ENCODE assay signal across 10 cellular contexts in the genomic region with DNA sequence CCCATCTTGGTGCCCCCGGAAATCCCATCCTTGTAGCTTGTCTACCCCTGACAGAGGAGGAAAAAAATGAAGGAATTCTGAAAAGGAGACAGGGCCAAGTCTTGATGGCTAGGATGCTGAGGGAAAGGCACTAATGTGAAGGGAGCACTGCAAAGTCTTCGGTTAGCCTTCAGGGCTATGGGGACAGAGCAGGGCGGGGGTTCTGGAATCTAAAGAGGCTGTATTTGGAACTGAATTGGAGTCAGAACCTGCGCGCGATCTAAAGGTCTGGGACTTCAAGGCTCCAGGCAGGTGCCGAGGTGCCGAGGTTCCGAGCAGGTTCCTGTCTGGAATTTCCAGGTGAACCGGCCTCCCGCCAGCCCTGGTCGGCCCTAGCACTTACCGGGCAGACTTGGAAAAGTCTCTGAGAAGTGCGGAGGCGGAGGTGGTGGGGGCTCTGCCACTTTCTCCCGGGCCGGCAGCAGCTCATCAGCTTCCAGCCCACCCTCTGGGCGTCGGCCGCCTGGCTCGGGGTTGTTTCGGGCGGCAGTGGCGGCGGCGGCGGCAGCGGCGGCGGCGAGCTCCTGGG. TPM values are rescaled to one million over a fixed set of nuclear protein-coding genes. Genes with fewer than 3 reads are reported as not detected.
DNase-seq lines count a peak whose midpoint lies in the region; ATAC-seq, FAIRE-seq and TF ChIP-seq lines count a peak whose summit lies in the region.
"Had no signal": no experiment of that assay in that cellular context is flagged by ENCODE, and none has a peak within 500 bp of the region (broad histone marks: within the 10 kb centered on the region; RNA-seq: fewer than 3 reads in every experiment).

No MANE protein-coding gene starts in this region.

- TF ChIP-seq CTCF in keratinocyte (optimal IDR thresholded peaks at IDR 0.05 in 1 of 3, IDR thresholded peaks at IDR 0.05 in 1 of 3, conservative IDR thresholded peaks at IDR 0.05 in 1 of 3; ENCODE audit: extremely low read depth in 1 of 3, insufficient read depth in 2 of 3, low read length in 3 of 3): no peak
- TF ChIP-seq CTCF in GM13977 (IDR thresholded peaks at IDR 0.05; ENCODE audit: extremely low read depth, insufficient read depth, missing control alignments): no peak

- peaks cover 5% of the 10 kb centered on the region for H4K20me1 ChIP-seq in keratinocyte (ENCODE audit: control insufficient read depth, extremely low read depth, insufficient read depth, low read length)

- H3K4me2 ChIP-seq in keratinocyte (ENCODE audit: control insufficient read depth, extremely low read depth, insufficient read depth, low read depth, low read length): peak overlapping the region; percentile 16

- in situ Hi-C loops in GM13977 (cut with MboI; ENCODE audit: low pct_unique_long_range_greater_than_20kb, low sequenced_read_pairs, unreplicated experiment): no loop called here

- no peak overlapping the region for H3K4me3 ChIP-seq in keratinocyte (ENCODE audit: control insufficient read depth in 2 of 3, extremely low read depth in 1 of 3, insufficient read depth in 2 of 3, low read depth in 1 of 3, low read length in 3 of 3)

- H3K9me3 ChIP-seq in keratinocyte (ENCODE audit: control insufficient read depth, low read depth, low read length): no peaks in the 10 kb centered on the region

- peaks cover 64% of the 10 kb centered on the region for H3K27me3 ChIP-seq in keratinocyte (ENCODE audit: control insufficient read depth, extremely low read depth, insufficient read depth, low read length)

- H3K79me2 ChIP-seq in keratinocyte (ENCODE audit: control insufficient read depth, insufficient read depth, low read length): no peaks in the 10 kb centered on the region

- no peak overlapping the region for H3K9ac ChIP-seq in keratinocyte (ENCODE audit: control insufficient read depth, extremely low read depth, insufficient read depth, low read length)

- H3K36me3 Mint-ChIP-seq in T-helper 1 cell treated with Interleukin-12 subunit alpha and Interleukin-12 subunit beta and Interleukin-4 antibody, amounts not matched to agents 30 μg/mL and 1 μg/mL, for 36 hours (ENCODE audit: low read depth): no peaks in the 10 kb centered on the region
- no peaks in the 10 kb centered on the region for H3K36me3 Mint-ChIP-seq in activated T-cell treated with anti-CD3 and anti-CD28 coated beads, Interleukin-2, amount 50 U/mL, for 72 hours (ENCODE audit: insufficient read depth in 2 of 2)
- no peaks in the 10 kb centered on the region for H3K36me3 Mint-ChIP-seq in stimulated activated naive B cell treated with anti-CD40 and anti-IgM and Interleukin-4, amounts not matched to agents 10 μg/mL and 1 μg/mL and 100 μg/mL, for 72 hours

- DNase-seq in T-helper 1 cell: no peak
- no peak for DNase-seq in activated T-cell treated with anti-CD3 and anti-CD28 coated beads, Interleukin-2, amount 50 U/mL, for 72 hours
- no peak for DNase-seq in keratinocyte (ENCODE audit: low read depth, low spot score)
- DNase-seq in stimulated activated naive B cell treated with anti-CD40 and anti-IgM and Interleukin-4, amounts not matched to agents 10 μg/mL and 1 μg/mL and 100 μg/mL, for 72 hours: no peak
- no peak for DNase-seq in amniotic stem cell (lab: John Stamatoyannopoulos, UW)
- DNase-seq in GM13977 (ENCODE audit: low spot score): no peak
- DNase-seq: NCI-H2081 treated with DMSO at 0.1 percent for 48 hours had no signal

- H2AFZ ChIP-seq in keratinocyte (ENCODE audit: control insufficient read depth, low read length): no peak overlapping the region

- H3K9me3 Mint-ChIP-seq in T-helper 1 cell treated with Interleukin-12 subunit alpha and Interleukin-12 subunit beta and Interleukin-4 antibody, amounts not matched to agents 30 μg/mL and 1 μg/mL, for 36 hours: no peaks in the 10 kb centered on the region
- H3K9me3 Mint-ChIP-seq in activated T-cell treated with anti-CD3 and anti-CD28 coated beads, Interleukin-2, amount 50 U/mL, for 72 hours: no peaks in the 10 kb centered on the region
- no peaks in the 10 kb centered on the region for H3K9me3 Mint-ChIP-seq in stimulated activated naive B cell treated with anti-CD40 and anti-IgM and Interleukin-4, amounts not matched to agents 10 μg/mL and 1 μg/mL and 100 μg/mL, for 72 hours

- no peaks in the 10 kb centered on the region for H3K9me1 ChIP-seq in keratinocyte (ENCODE audit: control insufficient read depth, extremely low read depth, insufficient read depth, low read length)

- peaks cover 2% of the 10 kb centered on the region for H3K4me1 Mint-ChIP-seq in T-helper 1 cell treated with Interleukin-12 subunit alpha and Interleukin-12 subunit beta and Interleukin-4 antibody, amounts not matched to agents 30 μg/mL and 1 μg/mL, for 36 hours (ENCODE audit: low read depth)
- peaks cover 7% of the 10 kb centered on the region for H3K4me1 Mint-ChIP-seq in activated T-cell treated with anti-CD3 and anti-CD28 coated beads, Interleukin-2, amount 50 U/mL, for 72 hours (ENCODE audit: low read depth)
- peaks cover 8 to 19% of the 10 kb centered on the region in 2 donors for H3K4me1 Mint-ChIP-seq in stimulated activated naive B cell treated with anti-CD40 and anti-IgM and Interleukin-4, amounts not matched to agents 10 μg/mL and 1 μg/mL and 100 μg/mL, for 72 hours

- peaks cover 34% of the 10 kb centered on the region for H3K27me3 Mint-ChIP-seq in T-helper 1 cell treated with Interleukin-12 subunit alpha and Interleukin-12 subunit beta and Interleukin-4 antibody, amounts not matched to agents 30 μg/mL and 1 μg/mL, for 36 hours (ENCODE audit: low read depth)
- peaks cover 38% of the 10 kb centered on the region for H3K27me3 Mint-ChIP-seq in activated T-cell treated with anti-CD3 and anti-CD28 coated beads, Interleukin-2, amount 50 U/mL, for 72 hours (ENCODE audit: low read depth)
- H3K27me3 Mint-ChIP-seq in stimulated activated naive B cell treated with anti-CD40 and anti-IgM and Interleukin-4, amounts not matched to agents 10 μg/mL and 1 μg/mL and 100 μg/mL, for 72 hours: peaks cover 26 to 46% of the 10 kb centered on the region in 2 donors

- H3K27ac ChIP-seq in keratinocyte (ENCODE audit: control insufficient read depth, insufficient read depth, low read length): no peak overlapping the region

- H3K4me1 ChIP-seq in keratinocyte (ENCODE audit: control insufficient read depth, extremely low read depth, insufficient read depth, low read length): no peaks in the 10 kb centered on the region

- peak overlapping the region; percentile 1 for H3K4me3 Mint-ChIP-seq in T-helper 1 cell treated with Interleukin-12 subunit alpha and Interleukin-12 subunit beta and Interleukin-4 antibody, amounts not matched to agents 30 μg/mL and 1 μg/mL, for 36 hours
- H3K4me3 Mint-ChIP-seq in activated T-cell treated with anti-CD3 and anti-CD28 coated beads, Interleukin-2, amount 50 U/mL, for 72 hours: peak overlapping the region; percentile 25 to 43
- peak overlapping the region; percentile 58 to 71 for H3K4me3 Mint-ChIP-seq in stimulated activated naive B cell treated with anti-CD40 and anti-IgM and Interleukin-4, amounts not matched to agents 10 μg/mL and 1 μg/mL and 100 μg/mL, for 72 hours

- dilution Hi-C loops in keratinocyte (cut with MboI; ENCODE audit: extremely low pct_ligation_motif_present, low sequenced_read_pairs): no loop called here

- ATAC-seq in activated T-cell treated with anti-CD3 and anti-CD28 coated beads, Interleukin-2, amount 50 U/mL, for 72 hours (replicated peaks in 1 of 2): no peak
- no peak for ATAC-seq in stimulated activated naive B cell treated with anti-CD40 and anti-IgM and Interleukin-4, amounts not matched to agents 10 μg/mL and 1 μg/mL and 100 μg/mL, for 72 hours (replicated peaks)
- ATAC-seq in GM21381 (IDR thresholded peaks at IDR 0.05; ENCODE audit: unreplicated experiment): no peak

- H3K27ac Mint-ChIP-seq in T-helper 1 cell treated with Interleukin-12 subunit alpha and Interleukin-12 subunit beta and Interleukin-4 antibody, amounts not matched to agents 30 μg/mL and 1 μg/mL, for 36 hours: no peak overlapping the region
- no peak overlapping the region for H3K27ac Mint-ChIP-seq in activated T-cell treated with anti-CD3 and anti-CD28 coated beads, Interleukin-2, amount 50 U/mL, for 72 hours
- no peak overlapping the region for H3K27ac Mint-ChIP-seq in stimulated activated naive B cell treated with anti-CD40 and anti-IgM and Interleukin-4, amounts not matched to agents 10 μg/mL and 1 μg/mL and 100 μg/mL, for 72 hours

- no peak for FAIRE-seq in keratinocyte (lab: Jason Lieb, UNC)

- H3K36me3 ChIP-seq in keratinocyte (ENCODE audit: control insufficient read depth in 2 of 2, extremely low read depth in 1 of 2, insufficient read depth in 2 of 2, low read length in 2 of 2): no peaks in the 10 kb centered on the region

RNA-seq across cellular contexts. Expression of gene GBX1, which starts 0.8 kb away (rescaled TPM):
- total RNA-seq in activated T-cell treated with anti-CD3 and anti-CD28 coated beads, Interleukin-2, amount 50 U/mL, for 72 hours: not detected
- polyA plus RNA-seq in keratinocyte: not detected in 3 replicates
- polyA plus RNA-seq in keratinocyte (2011; ENCODE audit: low read depth): not detected
- not detected in 2 replicates for polyA plus RNA-seq in keratinocyte (2011; cell fraction: cytosol; rRNA removed)
- polyA plus RNA-seq in keratinocyte (2011; cell fraction: nucleus; rRNA removed): not detected in 2 replicates
- not detected in 2 replicates for polyA plus RNA-seq in keratinocyte (2012; ENCODE audit: low replicate concordance)
- not detected in 3 replicates for polyA minus RNA-seq in keratinocyte
- polyA minus RNA-seq in keratinocyte (2011; cell fraction: cytosol; rRNA and poly(A)+ RNA removed): not detected
- polyA minus RNA-seq in keratinocyte (2011; cell fraction: nucleus; rRNA and poly(A)+ RNA removed): not detected in 2 replicates
- polyA plus RNA-seq: AG04450 had no signal

RNA-seq across cellular contexts. Expression of gene ASB10, which starts 20.3 kb away (rescaled TPM):
- not detected for total RNA-seq in activated T-cell treated with anti-CD3 and anti-CD28 coated beads, Interleukin-2, amount 50 U/mL, for 72 hours
- polyA plus RNA-seq in keratinocyte: not detected in 3 replicates
- not detected for polyA plus RNA-seq in keratinocyte (2011; ENCODE audit: low read depth)
- polyA plus RNA-seq in keratinocyte (2011; cell fraction: cytosol; rRNA removed): not detected in 2 replicates
- not detected in 2 replicates for polyA plus RNA-seq in keratinocyte (2011; cell fraction: nucleus; rRNA removed)
- not detected in 2 replicates for polyA plus RNA-seq in keratinocyte (2012; ENCODE audit: low replicate concordance)
- polyA minus RNA-seq in keratinocyte: not detected in 3 replicates
- polyA minus RNA-seq in keratinocyte (2011; cell fraction: cytosol; rRNA and poly(A)+ RNA removed): not detected
- polyA minus RNA-seq in keratinocyte (2011; cell fraction: nucleus; rRNA and poly(A)+ RNA removed): not detected in 2 replicates
- polyA plus RNA-seq: AG04450 had no signal

RNA-seq across cellular contexts. Expression of gene H2BK1, which starts 43.6 kb away (rescaled TPM):
- 1 to 10 TPM; 3.4 to 4.4 TPM for total RNA-seq in activated T-cell treated with anti-CD3 and anti-CD28 coated beads, Interleukin-2, amount 50 U/mL, for 72 hours
- polyA plus RNA-seq in keratinocyte: not detected in 3 replicates
- not detected for polyA plus RNA-seq in keratinocyte (2011; ENCODE audit: low read depth)
- polyA plus RNA-seq in keratinocyte (2011; cell fraction: cytosol; rRNA removed): not detected in 2 replicates
- polyA plus RNA-seq in keratinocyte (2011; cell fraction: nucleus; rRNA removed): not detected in 2 replicates
- polyA plus RNA-seq in keratinocyte (2012; ENCODE audit: low replicate concordance): not detected in 2 replicates
- polyA minus RNA-seq in keratinocyte: not detected in 3 replicates
- not detected for polyA minus RNA-seq in keratinocyte (2011; cell fraction: cytosol; rRNA and poly(A)+ RNA removed)
- not detected in 2 replicates for polyA minus RNA-seq in keratinocyte (2011; cell fraction: nucleus; rRNA and poly(A)+ RNA removed)
- polyA plus RNA-seq: AG04450 had no signal

Comparison
In these comparisons a context has a peak if more than half of its experiments do, and no peak if none do; other contexts are left out.
1. H3K4me3 Mint-ChIP-seq: peak in every context shown above with its lines; median percentile 64 in stimulated activated naive B cell treated with anti-CD40 and anti-IgM and Interleukin-4, amounts not matched to agents 10 μg/mL and 1 μg/mL and 100 μg/mL, for 72 hours; 34 in activated T-cell treated with anti-CD3 and anti-CD28 coated beads, Interleukin-2, amount 50 U/mL, for 72 hours; 1 in T-helper 1 cell treated with Interleukin-12 subunit alpha and Interleukin-12 subunit beta and Interleukin-4 antibody, amounts not matched to agents 30 μg/mL and 1 μg/mL, for 36 hours.